ENCODE assay signal across 2 cellular contexts in genomic region chr22:40175571-40176105, GRCh38.
TF ChIP-seq lines count a peak whose summit lies in the region.

No MANE protein-coding gene starts in this region.

TF ChIP-seq in HEK293, 187 proteins besides CTCF, POLR2A, EP300 and RAD21:
- 0 out of 2 replicates have a peak, but pooled peaks have one; percentile 37 for TF ChIP-seq WT1 (tag by site-specific recombination; IDR thresholded peaks at IDR 0.05)
- TF ChIP-seq ZSCAN30 (tag by site-specific recombination; IDR thresholded peaks at IDR 0.05), result no peak
- 0 out of 2 replicates have a peak, but pooled peaks have one; percentile 15 for TF ChIP-seq SCRT1 (tag by site-specific recombination; IDR thresholded peaks at IDR 0.05; ENCODE audit: borderline replicate concordance)
- TF ChIP-seq, protein P1, sequence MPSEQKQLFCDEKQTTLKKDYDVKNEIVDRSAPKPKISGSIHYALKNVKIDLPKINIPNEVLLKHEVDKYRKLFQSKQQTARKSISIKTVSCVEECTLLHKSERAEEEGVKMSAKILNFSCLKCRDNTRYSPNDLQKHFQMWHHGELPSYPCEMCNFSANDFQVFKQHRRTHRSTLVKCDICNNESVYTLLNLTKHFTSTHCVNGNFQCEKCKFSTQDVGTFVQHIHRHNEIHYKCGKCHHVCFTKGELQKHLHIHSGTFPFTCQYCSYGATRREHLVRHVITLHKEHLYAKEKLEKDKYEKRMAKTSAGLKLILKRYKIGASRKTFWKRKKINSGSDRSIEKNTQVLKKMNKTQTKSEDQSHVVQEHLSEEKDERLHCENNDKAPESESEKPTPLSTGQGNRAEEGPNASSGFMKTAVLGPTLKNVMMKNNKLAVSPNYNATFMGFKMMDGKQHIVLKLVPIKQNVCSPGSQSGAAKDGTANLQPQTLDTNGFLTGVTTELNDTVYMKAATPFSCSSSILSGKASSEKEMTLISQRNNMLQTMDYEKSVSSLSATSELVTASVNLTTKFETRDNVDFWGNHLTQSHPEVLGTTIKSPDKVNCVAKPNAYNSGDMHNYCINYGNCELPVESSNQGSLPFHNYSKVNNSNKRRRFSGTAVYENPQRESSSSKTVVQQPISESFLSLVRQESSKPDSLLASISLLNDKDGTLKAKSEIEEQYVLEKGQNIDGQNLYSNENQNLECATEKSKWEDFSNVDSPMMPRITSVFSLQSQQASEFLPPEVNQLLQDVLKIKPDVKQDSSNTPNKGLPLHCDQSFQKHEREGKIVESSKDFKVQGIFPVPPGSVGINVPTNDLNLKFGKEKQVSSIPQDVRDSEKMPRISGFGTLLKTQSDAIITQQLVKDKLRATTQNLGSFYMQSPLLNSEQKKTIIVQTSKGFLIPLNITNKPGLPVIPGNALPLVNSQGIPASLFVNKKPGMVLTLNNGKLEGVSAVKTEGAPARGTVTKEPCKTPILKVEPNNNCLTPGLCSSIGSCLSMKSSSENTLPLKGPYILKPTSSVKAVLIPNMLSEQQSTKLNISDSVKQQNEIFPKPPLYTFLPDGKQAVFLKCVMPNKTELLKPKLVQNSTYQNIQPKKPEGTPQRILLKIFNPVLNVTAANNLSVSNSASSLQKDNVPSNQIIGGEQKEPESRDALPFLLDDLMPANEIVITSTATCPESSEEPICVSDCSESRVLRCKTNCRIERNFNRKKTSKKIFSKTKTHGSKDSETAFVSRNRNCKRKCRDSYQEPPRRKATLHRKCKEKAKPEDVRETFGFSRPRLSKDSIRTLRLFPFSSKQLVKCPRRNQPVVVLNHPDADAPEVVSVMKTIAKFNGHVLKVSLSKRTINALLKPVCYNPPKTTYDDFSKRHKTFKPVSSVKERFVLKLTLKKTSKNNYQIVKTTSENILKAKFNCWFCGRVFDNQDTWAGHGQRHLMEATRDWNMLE (tag by site-specific recombination; conservative IDR thresholded peaks at IDR 0.05; ENCODE audit: low read depth), result no peak

TF ChIP-seq in K562, 482 proteins besides CTCF, POLR2A, EP300 and RAD21 (continues in another document):
- TF ChIP-seq, protein P2, sequence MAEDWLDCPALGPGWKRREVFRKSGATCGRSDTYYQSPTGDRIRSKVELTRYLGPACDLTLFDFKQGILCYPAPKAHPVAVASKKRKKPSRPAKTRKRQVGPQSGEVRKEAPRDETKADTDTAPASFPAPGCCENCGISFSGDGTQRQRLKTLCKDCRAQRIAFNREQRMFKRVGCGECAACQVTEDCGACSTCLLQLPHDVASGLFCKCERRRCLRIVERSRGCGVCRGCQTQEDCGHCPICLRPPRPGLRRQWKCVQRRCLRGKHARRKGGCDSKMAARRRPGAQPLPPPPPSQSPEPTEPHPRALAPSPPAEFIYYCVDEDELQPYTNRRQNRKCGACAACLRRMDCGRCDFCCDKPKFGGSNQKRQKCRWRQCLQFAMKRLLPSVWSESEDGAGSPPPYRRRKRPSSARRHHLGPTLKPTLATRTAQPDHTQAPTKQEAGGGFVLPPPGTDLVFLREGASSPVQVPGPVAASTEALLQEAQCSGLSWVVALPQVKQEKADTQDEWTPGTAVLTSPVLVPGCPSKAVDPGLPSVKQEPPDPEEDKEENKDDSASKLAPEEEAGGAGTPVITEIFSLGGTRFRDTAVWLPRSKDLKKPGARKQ (CRISPR knock-in tag; IDR thresholded peaks at IDR 0.05), result no peak
- TF ChIP-seq, protein P3, sequence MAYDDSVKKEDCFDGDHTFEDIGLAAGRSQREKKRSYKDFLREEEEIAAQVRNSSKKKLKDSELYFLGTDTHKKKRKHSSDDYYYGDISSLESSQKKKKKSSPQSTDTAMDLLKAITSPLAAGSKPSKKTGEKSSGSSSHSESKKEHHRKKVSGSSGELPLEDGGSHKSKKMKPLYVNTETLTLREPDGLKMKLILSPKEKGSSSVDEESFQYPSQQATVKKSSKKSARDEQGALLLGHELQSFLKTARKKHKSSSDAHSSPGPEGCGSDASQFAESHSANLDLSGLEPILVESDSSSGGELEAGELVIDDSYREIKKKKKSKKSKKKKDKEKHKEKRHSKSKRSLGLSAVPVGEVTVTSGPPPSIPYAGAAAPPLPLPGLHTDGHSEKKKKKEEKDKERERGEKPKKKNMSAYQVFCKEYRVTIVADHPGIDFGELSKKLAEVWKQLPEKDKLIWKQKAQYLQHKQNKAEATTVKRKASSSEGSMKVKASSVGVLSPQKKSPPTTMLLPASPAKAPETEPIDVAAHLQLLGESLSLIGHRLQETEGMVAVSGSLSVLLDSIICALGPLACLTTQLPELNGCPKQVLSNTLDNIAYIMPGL (CRISPR knock-in tag; IDR thresholded peaks at IDR 0.05), result no peak
- no peak for TF ChIP-seq ARID3B (CRISPR knock-in tag; IDR thresholded peaks at IDR 0.05; ENCODE audit: borderline replicate concordance)
- TF ChIP-seq HIVEP1 (CRISPR knock-in tag; IDR thresholded peaks at IDR 0.05), result no peak
- TF ChIP-seq ZNF75A (CRISPR knock-in tag; IDR thresholded peaks at IDR 0.05), result no peak
- TF ChIP-seq NCOA4 (IDR thresholded peaks at IDR 0.05; ENCODE audit: partially characterized antibody), result no peak
- no peak for TF ChIP-seq HINFP (tag; conservative IDR thresholded peaks at IDR 0.05; ENCODE audit: low read depth)
- TF ChIP-seq POU5F1 (IDR thresholded peaks at IDR 0.05; ENCODE audit: borderline replicate concordance, low read depth, low read length, partially characterized antibody), result no peak
- no peak for TF ChIP-seq LARP7 (IDR thresholded peaks at IDR 0.05)
- no peak for TF ChIP-seq BRD4 (IDR thresholded peaks at IDR 0.05)
- no peak for TF ChIP-seq COPS2 (conservative IDR thresholded peaks at IDR 0.05)
- peak; percentile 31; the same call in 1 of the 2 replicates for TF ChIP-seq GATAD2A (IDR thresholded peaks at IDR 0.05)
- TF ChIP-seq ZNF121 (CRISPR knock-in tag; conservative IDR thresholded peaks at IDR 0.05), result no peak
- no peak for TF ChIP-seq PHB2 (IDR thresholded peaks at IDR 0.05; ENCODE audit: low read depth)
- TF ChIP-seq, protein P4, sequence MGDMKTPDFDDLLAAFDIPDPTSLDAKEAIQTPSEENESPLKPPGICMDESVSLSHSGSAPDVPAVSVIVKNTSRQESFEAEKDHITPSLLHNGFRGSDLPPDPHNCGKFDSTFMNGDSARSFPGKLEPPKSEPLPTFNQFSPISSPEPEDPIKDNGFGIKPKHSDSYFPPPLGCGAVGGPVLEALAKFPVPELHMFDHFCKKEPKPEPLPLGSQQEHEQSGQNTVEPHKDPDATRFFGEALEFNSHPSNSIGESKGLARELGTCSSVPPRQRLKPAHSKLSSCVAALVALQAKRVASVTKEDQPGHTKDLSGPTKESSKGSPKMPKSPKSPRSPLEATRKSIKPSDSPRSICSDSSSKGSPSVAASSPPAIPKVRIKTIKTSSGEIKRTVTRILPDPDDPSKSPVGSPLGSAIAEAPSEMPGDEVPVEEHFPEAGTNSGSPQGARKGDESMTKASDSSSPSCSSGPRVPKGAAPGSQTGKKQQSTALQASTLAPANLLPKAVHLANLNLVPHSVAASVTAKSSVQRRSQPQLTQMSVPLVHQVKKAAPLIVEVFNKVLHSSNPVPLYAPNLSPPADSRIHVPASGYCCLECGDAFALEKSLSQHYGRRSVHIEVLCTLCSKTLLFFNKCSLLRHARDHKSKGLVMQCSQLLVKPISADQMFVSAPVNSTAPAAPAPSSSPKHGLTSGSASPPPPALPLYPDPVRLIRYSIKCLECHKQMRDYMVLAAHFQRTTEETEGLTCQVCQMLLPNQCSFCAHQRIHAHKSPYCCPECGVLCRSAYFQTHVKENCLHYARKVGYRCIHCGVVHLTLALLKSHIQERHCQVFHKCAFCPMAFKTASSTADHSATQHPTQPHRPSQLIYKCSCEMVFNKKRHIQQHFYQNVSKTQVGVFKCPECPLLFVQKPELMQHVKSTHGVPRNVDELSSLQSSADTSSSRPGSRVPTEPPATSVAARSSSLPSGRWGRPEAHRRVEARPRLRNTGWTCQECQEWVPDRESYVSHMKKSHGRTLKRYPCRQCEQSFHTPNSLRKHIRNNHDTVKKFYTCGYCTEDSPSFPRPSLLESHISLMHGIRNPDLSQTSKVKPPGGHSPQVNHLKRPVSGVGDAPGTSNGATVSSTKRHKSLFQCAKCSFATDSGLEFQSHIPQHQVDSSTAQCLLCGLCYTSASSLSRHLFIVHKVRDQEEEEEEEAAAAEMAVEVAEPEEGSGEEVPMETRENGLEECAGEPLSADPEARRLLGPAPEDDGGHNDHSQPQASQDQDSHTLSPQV (IDR thresholded peaks at IDR 0.05), result peak; percentile 47; the same call in 1 of the 2 replicates
- 0 out of 2 replicates have a peak, but pooled peaks have one; percentile 30 for TF ChIP-seq ADNP (tag; IDR thresholded peaks at IDR 0.05)
- TF ChIP-seq TBP (optimal IDR thresholded peaks at IDR 0.05; ENCODE audit: low read depth, low read length), result peak; percentile 26
- TF ChIP-seq KDM4B (IDR thresholded peaks at IDR 0.05; ENCODE audit: borderline replicate concordance in 2 of 2, low read depth in 1 of 2), result no peak
- TF ChIP-seq, protein P5, sequence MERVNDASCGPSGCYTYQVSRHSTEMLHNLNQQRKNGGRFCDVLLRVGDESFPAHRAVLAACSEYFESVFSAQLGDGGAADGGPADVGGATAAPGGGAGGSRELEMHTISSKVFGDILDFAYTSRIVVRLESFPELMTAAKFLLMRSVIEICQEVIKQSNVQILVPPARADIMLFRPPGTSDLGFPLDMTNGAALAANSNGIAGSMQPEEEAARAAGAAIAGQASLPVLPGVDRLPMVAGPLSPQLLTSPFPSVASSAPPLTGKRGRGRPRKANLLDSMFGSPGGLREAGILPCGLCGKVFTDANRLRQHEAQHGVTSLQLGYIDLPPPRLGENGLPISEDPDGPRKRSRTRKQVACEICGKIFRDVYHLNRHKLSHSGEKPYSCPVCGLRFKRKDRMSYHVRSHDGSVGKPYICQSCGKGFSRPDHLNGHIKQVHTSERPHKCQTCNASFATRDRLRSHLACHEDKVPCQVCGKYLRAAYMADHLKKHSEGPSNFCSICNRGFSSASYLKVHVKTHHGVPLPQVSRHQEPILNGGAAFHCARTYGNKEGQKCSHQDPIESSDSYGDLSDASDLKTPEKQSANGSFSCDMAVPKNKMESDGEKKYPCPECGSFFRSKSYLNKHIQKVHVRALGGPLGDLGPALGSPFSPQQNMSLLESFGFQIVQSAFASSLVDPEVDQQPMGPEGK (CRISPR knock-in tag; IDR thresholded peaks at IDR 0.05; ENCODE audit: borderline replicate concordance), result no peak
- TF ChIP-seq MCM2 (IDR thresholded peaks at IDR 0.05; ENCODE audit: low read depth), result no peak
- no peak for TF ChIP-seq MAZ (CRISPR knock-in tag; conservative IDR thresholded peaks at IDR 0.05 in 1 of 2, IDR thresholded peaks at IDR 0.05 in 1 of 2)
- TF ChIP-seq ZNF384 (IDR thresholded peaks at IDR 0.05; ENCODE audit: low read depth, low read length), result peak; percentile 73; the same call in 1 of the 2 replicates
- TF ChIP-seq E2F3 (CRISPR knock-in tag; IDR thresholded peaks at IDR 0.05), result no peak
- TF ChIP-seq ETV5 (CRISPR knock-in tag; IDR thresholded peaks at IDR 0.05; ENCODE audit: low read depth), result no peak
- TF ChIP-seq MTA3 (IDR thresholded peaks at IDR 0.05; ENCODE audit: borderline replicate concordance), result no peak
- TF ChIP-seq, protein P6, sequence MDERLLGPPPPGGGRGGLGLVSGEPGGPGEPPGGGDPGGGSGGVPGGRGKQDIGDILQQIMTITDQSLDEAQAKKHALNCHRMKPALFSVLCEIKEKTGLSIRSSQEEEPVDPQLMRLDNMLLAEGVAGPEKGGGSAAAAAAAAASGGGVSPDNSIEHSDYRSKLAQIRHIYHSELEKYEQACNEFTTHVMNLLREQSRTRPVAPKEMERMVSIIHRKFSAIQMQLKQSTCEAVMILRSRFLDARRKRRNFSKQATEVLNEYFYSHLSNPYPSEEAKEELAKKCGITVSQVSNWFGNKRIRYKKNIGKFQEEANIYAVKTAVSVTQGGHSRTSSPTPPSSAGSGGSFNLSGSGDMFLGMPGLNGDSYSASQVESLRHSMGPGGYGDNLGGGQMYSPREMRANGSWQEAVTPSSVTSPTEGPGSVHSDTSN (CRISPR knock-in tag; IDR thresholded peaks at IDR 0.05; ENCODE audit: low read depth), result no peak
- TF ChIP-seq, protein P6 (tag; conservative IDR thresholded peaks at IDR 0.05; ENCODE audit: low read depth), result no peak
- TF ChIP-seq KDM5B (IDR thresholded peaks at IDR 0.05; ENCODE audit: insufficient replicate concordance, low read depth, low read length), result no peak
- no peak for TF ChIP-seq ZBTB17 (CRISPR knock-in tag; IDR thresholded peaks at IDR 0.05)
- no peak for TF ChIP-seq ARHGAP35 (IDR thresholded peaks at IDR 0.05; ENCODE audit: partially characterized antibody)
- no peak for TF ChIP-seq ZNF79 (CRISPR knock-in tag; IDR thresholded peaks at IDR 0.05; ENCODE audit: low read depth)
- no peak for TF ChIP-seq NR3C1 (CRISPR knock-in tag; IDR thresholded peaks at IDR 0.05)
- TF ChIP-seq FOXJ2 (tag; IDR thresholded peaks at IDR 0.05), result no peak
- no peak for TF ChIP-seq MEF2D (tag; conservative IDR thresholded peaks at IDR 0.05; ENCODE audit: low read depth)
- no peak for TF ChIP-seq ELF2 (CRISPR knock-in tag; IDR thresholded peaks at IDR 0.05)
- TF ChIP-seq ZNF436 (CRISPR knock-in tag; IDR thresholded peaks at IDR 0.05), result no peak
- TF ChIP-seq HNRNPUL1 (IDR thresholded peaks at IDR 0.05; ENCODE audit: low read length), result no peak
- no peak for TF ChIP-seq ETS2 (tag; IDR thresholded peaks at IDR 0.05; ENCODE audit: borderline replicate concordance, poor library complexity, severe bottlenecking)
- TF ChIP-seq RFX5 (IDR thresholded peaks at IDR 0.05; ENCODE audit: low read depth, low read length), result no peak
